8 cellular contexts compared by ENCODE assay signal in genomic region chr4:44448548-44449443, GRCh38. TPM values are rescaled to one million over a fixed set of nuclear protein-coding genes. Genes with fewer than 3 reads are reported as not detected.
DNase-seq lines count a peak whose midpoint lies in the region; ATAC-seq and TF ChIP-seq lines count a peak whose summit lies in the region.

TSS of gene KCTD8 (minus strand) at chr4:44448809.

- 0 to 3% (median 1%) methylated on average over 15 to 71 of the region's 71 CpGs for WGBS in stomach, 5 donors

- POLR2A ChIA-PET in CD8-positive, alpha-beta memory T cell (lab: Charles Lee): no interaction called here
- POLR2A ChIA-PET in naive thymus-derived CD4-positive, alpha-beta T cell (lab: Charles Lee): no interaction called here

- CTCF ChIA-PET in CD8-positive, alpha-beta memory T cell (lab: Charles Lee): no interaction called here
- CTCF ChIA-PET in naive thymus-derived CD4-positive, alpha-beta T cell (lab: Charles Lee): no interaction called here

- TF ChIP-seq CTCF in fibroblast of the aortic adventitia (IDR thresholded peaks at IDR 0.05; ENCODE audit: insufficient read depth, low read length) (peak; percentile 74), stomach (IDR thresholded peaks at IDR 0.05) (peak in 5 of 7 experiments; percentile 57 to 76 (median 68))

- H3K27ac Mint-ChIP-seq in CD8-positive, alpha-beta memory T cell: no peak within 1 kb of the TSS
- H3K27ac Mint-ChIP-seq in naive thymus-derived CD4-positive, alpha-beta T cell: no peak within 1 kb of the TSS

- H3K36me3 Mint-ChIP-seq in CD8-positive, alpha-beta memory T cell: no peaks in the 10 kb centered on the region
- H3K36me3 Mint-ChIP-seq in naive thymus-derived CD4-positive, alpha-beta T cell: peaks cover 0 to 5% (median 0%) of the 10 kb centered on the region in 5 donors

- peak; percentile 94 for ATAC-seq in GM19455 (IDR thresholded peaks at IDR 0.05; ENCODE audit: unreplicated experiment)
- peak; percentile 87 for ATAC-seq in HG03558 (IDR thresholded peaks at IDR 0.05; ENCODE audit: extremely low read depth, unreplicated experiment)
- ATAC-seq in naive thymus-derived CD4-positive, alpha-beta T cell: peak; percentile 63

- TF ChIP-seq EP300 in stomach (IDR thresholded peaks at IDR 0.05): no peak

- H3K9me3 Mint-ChIP-seq in CD8-positive, alpha-beta memory T cell: peaks cover 0 to 12% (median 3%) of the 10 kb centered on the region in 5 donors
- peaks cover 0 to 5% (median 0%) of the 10 kb centered on the region in 11 donors for H3K9me3 Mint-ChIP-seq in naive thymus-derived CD4-positive, alpha-beta T cell

- peaks cover 19 to 38% of the 10 kb centered on the region in 2 donors for H3K27me3 Mint-ChIP-seq in CD8-positive, alpha-beta memory T cell
- peaks cover 48 to 60% (median 58%) of the 10 kb centered on the region in 5 donors for H3K27me3 Mint-ChIP-seq in naive thymus-derived CD4-positive, alpha-beta T cell

- H3K4me1 ChIP-seq in CD8-positive, alpha-beta memory T cell (ENCODE audit: insufficient read depth, low read length): no peaks in the 10 kb centered on the region
- no peaks in the 10 kb centered on the region for H3K4me1 ChIP-seq in naive thymus-derived CD4-positive, alpha-beta T cell (ENCODE audit: control insufficient read depth in 2 of 2, insufficient read depth in 2 of 2, low read length in 2 of 2)
- H3K4me1 ChIP-seq in stomach: peaks cover 0 to 30% (median 27%) of the 10 kb centered on the region in 4 donors

- H3K9me3 ChIP-seq in CD8-positive, alpha-beta memory T cell (ENCODE audit: low read length): no peaks in the 10 kb centered on the region
- H3K9me3 ChIP-seq in naive thymus-derived CD4-positive, alpha-beta T cell (ENCODE audit: control insufficient read depth in 2 of 3, low read length in 3 of 3): no peaks in the 10 kb centered on the region
- H3K9me3 ChIP-seq in stomach: no peaks in the 10 kb centered on the region

- no peak within 1 kb of the TSS for H3K27ac ChIP-seq in CD8-positive, alpha-beta memory T cell (ENCODE audit: low read depth, low read length)
- no peak within 1 kb of the TSS for H3K27ac ChIP-seq in naive thymus-derived CD4-positive, alpha-beta T cell (ENCODE audit: low read depth, low read length)
- peak within 1 kb of the TSS; percentile 77 to 92 (median 88) for H3K27ac ChIP-seq in stomach

- peaks cover 8 to 15% (median 9%) of the 10 kb centered on the region in 3 donors for H3K4me1 Mint-ChIP-seq in CD8-positive, alpha-beta memory T cell
- peaks cover 6 to 23% (median 17%) of the 10 kb centered on the region in 7 donors for H3K4me1 Mint-ChIP-seq in naive thymus-derived CD4-positive, alpha-beta T cell

- intact Hi-C loops in naive thymus-derived CD4-positive, alpha-beta T cell (cut with micrococcal nuclease): loop anchor here in 1 of 2 donors (5.0 kb wide), 1 partner anchor 179 kb away; no protein-coding TSS in a partner anchor
- intact Hi-C loops in stomach (cut with DNase I; ENCODE audit: low total_unique reads): no loop called here

- H3K4me3 Mint-ChIP-seq in CD8-positive, alpha-beta memory T cell: peak within 1 kb of the TSS in 5 of 7 donors; percentile 38 to 63 (median 60)
- H3K4me3 Mint-ChIP-seq in naive thymus-derived CD4-positive, alpha-beta T cell: peak within 1 kb of the TSS; percentile 55 to 83 (median 76)

- TF ChIP-seq POLR2A in stomach (IDR thresholded peaks at IDR 0.05): no peak

- no peaks in the 10 kb centered on the region for H3K36me3 ChIP-seq in CD8-positive, alpha-beta memory T cell (ENCODE audit: insufficient read depth, low read length)
- H3K36me3 ChIP-seq in naive thymus-derived CD4-positive, alpha-beta T cell (ENCODE audit: control insufficient read depth in 2 of 3, insufficient read depth in 3 of 3, low read length in 3 of 3): no peaks in the 10 kb centered on the region
- no peaks in the 10 kb centered on the region for H3K36me3 ChIP-seq in stomach

- peak in 2 of 5 donors; percentile 27 to 41 for DNase-seq in CD8-positive, alpha-beta memory T cell
- DNase-seq in NCI-H774 (lab: John Stamatoyannopoulos, UW) (peak; percentile 91), fibroblast of the aortic adventitia (ENCODE audit: low read depth) (peak; percentile 76), stomach (peak; percentile 93)
- DNase-seq in activated T-cell treated with anti-CD3 and anti-CD28 coated beads, Interleukin-2, amount 50 U/mL, for 48 hours: peak; percentile 76 to 82
- peak; percentile 4 to 73 (median 12) for DNase-seq in naive thymus-derived CD4-positive, alpha-beta T cell

- H3K4me3 ChIP-seq in CD8-positive, alpha-beta memory T cell (ENCODE audit: low read length): peak within 1 kb of the TSS; percentile 37
- H3K4me3 ChIP-seq in fibroblast of the aortic adventitia (ENCODE audit: low read depth, low read length) (peak within 1 kb of the TSS; percentile 66), stomach (peak within 1 kb of the TSS; percentile 52 to 69 (median 66))
- H3K4me3 ChIP-seq in naive thymus-derived CD4-positive, alpha-beta T cell (ENCODE audit: low read length): no peak within 1 kb of the TSS

- H3K27me3 ChIP-seq in CD8-positive, alpha-beta memory T cell (ENCODE audit: insufficient read depth, low read length, poor library complexity, severe bottlenecking): peaks cover 10% of the 10 kb centered on the region
- peaks cover 11 to 19% of the 10 kb centered on the region in 2 donors for H3K27me3 ChIP-seq in naive thymus-derived CD4-positive, alpha-beta T cell (ENCODE audit: control insufficient read depth in 2 of 2, insufficient read depth in 2 of 2, low read length in 2 of 2)
- H3K27me3 ChIP-seq in stomach: peaks cover 0 to 34% (median 24%) of the 10 kb centered on the region in 3 donors

RNA-seq across cellular contexts. Expression of gene KCTD8, which starts in this region (rescaled TPM):
- total RNA-seq in CD8-positive, alpha-beta memory T cell: not detected
- polyA plus RNA-seq in CD8-positive, alpha-beta memory T cell: not detected
- total RNA-seq in fibroblast of the aortic adventitia (ENCODE audit: low replicate concordance) (1.1 and 3.2 TPM in 2 replicates), stomach (10 to 100 TPM in 1 of 5 donors, 1 to 10 TPM in 1, under 1 TPM in 1, not detected in 2; 0.18 to 21.4 (median 4.0) TPM)
- total RNA-seq in naive thymus-derived CD4-positive, alpha-beta T cell: not detected
- not detected for polyA plus RNA-seq in naive thymus-derived CD4-positive, alpha-beta T cell
- polyA plus RNA-seq in stomach: 1 to 10 TPM in 1 of 3 donors, under 1 TPM in 2; 0.53 to 1.5 (median 0.81) TPM

Comparison
In these comparisons a context has a peak if more than half of its experiments do, and no peak if none do; other contexts are left out.
1. Peak in DNase-seq and ATAC-seq in naive thymus-derived CD4-positive, alpha-beta T cell; RNA of the gene not detected or under 1 TPM.
2. H3K27ac ChIP-seq: peak in stomach (5 of 5); none in CD8-positive, alpha-beta memory T cell (single experiment) and naive thymus-derived CD4-positive, alpha-beta T cell (single experiment).
3. Peak in every context shown above with its lines, with median percentiles within 50 percentile points of each other: ATAC-seq.